1 cellular context compared by ENCODE assay signal in genomic region chr10:67764012-67764822, GRCh38.
A peak's percentile ranks its signal among the peaks of the same experiment; 100 is the strongest.
TF ChIP-seq lines count a peak whose summit lies in the region.

No MANE protein-coding gene starts in this region.

TF ChIP-seq in K562, 482 proteins besides CTCF, POLR2A, EP300 and RAD21 (continued from another document and continues in another):
- TF ChIP-seq NR0B1 (IDR thresholded peaks at IDR 0.05; ENCODE audit: partially characterized antibody), result no peak
- TF ChIP-seq SNIP1 (IDR thresholded peaks at IDR 0.05; ENCODE audit: low read depth), result no peak
- no peak for TF ChIP-seq ZNF609 (CRISPR knock-in tag; IDR thresholded peaks at IDR 0.05; ENCODE audit: borderline replicate concordance)
- TF ChIP-seq CEBPG (CRISPR knock-in tag; IDR thresholded peaks at IDR 0.05), result no peak
- no peak; a peak in 1 of 4 replicates for TF ChIP-seq CEBPG (tag; conservative IDR thresholded peaks at IDR 0.05 in 1 of 2, IDR thresholded peaks at IDR 0.05 in 1 of 2)
- no peak for TF ChIP-seq ZNF830 (CRISPR knock-in tag; IDR thresholded peaks at IDR 0.05)
- TF ChIP-seq CBX8 (IDR thresholded peaks at IDR 0.05; ENCODE audit: borderline replicate concordance, extremely low read depth, low read depth, low read length, poor library complexity, severe bottlenecking), result no peak
- no peak for TF ChIP-seq ZNF436 (CRISPR knock-in tag; IDR thresholded peaks at IDR 0.05)
- TF ChIP-seq HDGF (IDR thresholded peaks at IDR 0.05), result no peak
- peak; percentile 99 for TF ChIP-seq TBP (optimal IDR thresholded peaks at IDR 0.05; ENCODE audit: low read depth, low read length)
- no peak for TF ChIP-seq TSC22D4 (tag; IDR thresholded peaks at IDR 0.05)
- TF ChIP-seq JUN (IDR thresholded peaks at IDR 0.05; ENCODE audit: borderline replicate concordance, low read depth, low read length), result no peak
- no peak for TF ChIP-seq JUN (CRISPR knock-in tag; IDR thresholded peaks at IDR 0.05; ENCODE audit: borderline replicate concordance)
- 0 out of 2 replicates have a peak, but pooled peaks have one; percentile 68 for TF ChIP-seq ZNF212 (CRISPR knock-in tag; IDR thresholded peaks at IDR 0.05)
- TF ChIP-seq MLLT1 (IDR thresholded peaks at IDR 0.05), result no peak
- peak; percentile 98 for TF ChIP-seq LCOR (CRISPR knock-in tag; IDR thresholded peaks at IDR 0.05)
- TF ChIP-seq SMARCE1 (IDR thresholded peaks at IDR 0.05), result no peak
- no peak for TF ChIP-seq FOXA1 (IDR thresholded peaks at IDR 0.05; ENCODE audit: borderline replicate concordance)
- no peak for TF ChIP-seq ZNF217 (CRISPR knock-in tag; IDR thresholded peaks at IDR 0.05)
- peak; percentile 33; the same call in 1 of the 2 replicates for TF ChIP-seq PHF8 (IDR thresholded peaks at IDR 0.05; ENCODE audit: borderline replicate concordance, low read length)
- TF ChIP-seq SAFB (IDR thresholded peaks at IDR 0.05; ENCODE audit: borderline replicate concordance, low read depth, low read length), result no peak
- no peak for TF ChIP-seq RBM34 (IDR thresholded peaks at IDR 0.05; ENCODE audit: borderline replicate concordance, insufficient read depth, low read length)
- no peak for TF ChIP-seq ZNF76 (CRISPR knock-in tag; IDR thresholded peaks at IDR 0.05; ENCODE audit: borderline replicate concordance)
- no peak for TF ChIP-seq SETDB1 (IDR thresholded peaks at IDR 0.05; ENCODE audit: low read length)
- TF ChIP-seq JUNB (CRISPR knock-in tag; conservative IDR thresholded peaks at IDR 0.05), result no peak
- no peak for TF ChIP-seq ZNF224 (CRISPR knock-in tag; IDR thresholded peaks at IDR 0.05)
- TF ChIP-seq CREB3L1 (IDR thresholded peaks at IDR 0.05; ENCODE audit: borderline replicate concordance, low read depth), result peak; percentile 68; the same call in 1 of the 2 replicates
- TF ChIP-seq ILF3 (IDR thresholded peaks at IDR 0.05; ENCODE audit: borderline replicate concordance), result peak; percentile 95
- no peak for TF ChIP-seq COPS2 (conservative IDR thresholded peaks at IDR 0.05)
- TF ChIP-seq TCFL5 (CRISPR knock-in tag; conservative IDR thresholded peaks at IDR 0.05), result 0 out of 2 replicates have a peak, but pooled peaks have one; percentile 40
- peak; percentile 79; the same call in 1 of the 2 replicates for TF ChIP-seq TCF7 (IDR thresholded peaks at IDR 0.05; ENCODE audit: borderline replicate concordance)
- peak; percentile 60; the same call in 1 of the 2 replicates for TF ChIP-seq RFX5 (IDR thresholded peaks at IDR 0.05; ENCODE audit: low read depth, low read length)
- TF ChIP-seq AFF1 (IDR thresholded peaks at IDR 0.05; ENCODE audit: low read depth in 1 of 2, partially characterized antibody in 2 of 2), result peak in 1 of 2 experiments; percentile 72
- TF ChIP-seq ARID4B (CRISPR knock-in tag; IDR thresholded peaks at IDR 0.05), result peak; percentile 39; the same call in 1 of the 2 replicates
- TF ChIP-seq RFX7 (CRISPR knock-in tag; IDR thresholded peaks at IDR 0.05), result no peak
- TF ChIP-seq PCBP2 (IDR thresholded peaks at IDR 0.05; ENCODE audit: low read depth, low read length, poor library complexity, severe bottlenecking), result no peak
- TF ChIP-seq SFPQ (IDR thresholded peaks at IDR 0.05; ENCODE audit: low read depth, low read length), result no peak
- no peak for TF ChIP-seq TCF15 (CRISPR knock-in tag; IDR thresholded peaks at IDR 0.05)
